Comparison of ENCODE assay signal across 12 cellular contexts in genomic region chr16:84829168-84829965, GRCh38. TPM values are rescaled to one million over a fixed set of nuclear protein-coding genes. Genes with fewer than 3 reads are reported as not detected.
DNase-seq lines count a peak whose midpoint lies in the region; ATAC-seq and TF ChIP-seq lines count a peak whose summit lies in the region.
"Had no signal": no experiment of that assay in that cellular context is flagged by ENCODE, and none has a peak within 500 bp of the region (broad histone marks: within the 10 kb centered on the region; RNA-seq: fewer than 3 reads in every experiment).

No MANE protein-coding gene starts in this region.

- H3K9me3 ChIP-seq in Panc1 (ENCODE audit: control insufficient read depth, insufficient read depth, low read depth, low read length) (no peaks in the 10 kb centered on the region), mucosa of rectum (ENCODE audit: control insufficient read depth in 2 of 2, low read length in 2 of 2) (no peaks in the 10 kb centered on the region), upper lobe of right lung (no peaks in the 10 kb centered on the region)

- in situ Hi-C loops in Panc1 (cut with HindIII; ENCODE audit: low pct_unique_long_range_greater_than_20kb, low sequenced_read_pairs) = no loop called here

- H3K9ac ChIP-seq in mucosa of rectum (ENCODE audit: low read depth in 1 of 2, low read length in 2 of 2) = no peak overlapping the region

- no TSS peak for BruUV-seq in Panc1 (replicated peaks; lab: Mats Ljungman, UMichigan)

- H3K4me1 ChIP-seq in Panc1 (ENCODE audit: control insufficient read depth, insufficient read depth, low read length) (peaks cover 4% of the 10 kb centered on the region), mucosa of rectum (ENCODE audit: control insufficient read depth in 2 of 2, insufficient read depth in 2 of 2, low read length in 2 of 2) (peaks cover 5 to 15% of the 10 kb centered on the region in 2 donors), upper lobe of right lung (peaks cover 25% of the 10 kb centered on the region)

- POLR2A ChIA-PET in Panc1 (lab: Charles Lee) = interaction anchor here (0.7 kb wide), 1 partner anchor 136 kb away, joined by 4 read pairs; no protein-coding TSS in a partner anchor

- H3K27me3 ChIP-seq in Panc1 (ENCODE audit: control insufficient read depth, insufficient read depth, low read length) (no peaks in the 10 kb centered on the region), mucosa of rectum (ENCODE audit: control insufficient read depth in 2 of 2, insufficient read depth in 2 of 2, low read length in 2 of 2) (peaks cover 0 to 7% of the 10 kb centered on the region in 2 donors), upper lobe of right lung (no peaks in the 10 kb centered on the region)

- H3K36me3 ChIP-seq in Panc1 (ENCODE audit: control insufficient read depth, insufficient read depth, low read length) = no peaks in the 10 kb centered on the region
- H3K36me3 ChIP-seq in mucosa of rectum (ENCODE audit: control insufficient read depth in 2 of 2, insufficient read depth in 2 of 2, low read length in 2 of 2) = no peaks in the 10 kb centered on the region
- no peaks in the 10 kb centered on the region for H3K36me3 ChIP-seq in upper lobe of right lung

- TF ChIP-seq CTCF in Panc1 (IDR thresholded peaks at IDR 0.05) (no peak), upper lobe of right lung (IDR thresholded peaks at IDR 0.05) (no peak)

- DNase-seq in Panc1 (ENCODE audit: low read depth, low spot score) (no peak), fibroblast of gingiva (ENCODE audit: low read depth) (peak; percentile 90), upper lobe of right lung (no peak), NCI-H2171 (lab: John Stamatoyannopoulos, UW) (no peak), putamen (ENCODE audit: low spot score) (no peak), NCI-H1436 (lab: John Stamatoyannopoulos, UW) (no peak)
- DNase-seq: activated CD4-positive, alpha-beta T cell treated with anti-CD3 and anti-CD28 coated beads for 1 hour; GOT3; NCI-H774 had no signal

- CTCF ChIA-PET in Panc1 (lab: Charles Lee) = interaction anchor here (0.6 kb wide), 1 partner anchor 143 kb away, joined by 3 read pairs; no protein-coding TSS in a partner anchor

- ATAC-seq in Panc1 = peak; percentile 70
- peak; percentile 12 for ATAC-seq in upper lobe of right lung
- no peak for ATAC-seq in HG03159 (IDR thresholded peaks at IDR 0.05; ENCODE audit: unreplicated experiment)

- no peak overlapping the region for H3K4me3 ChIP-seq in Panc1 (ENCODE audit: low read depth in 2 of 2, low read length in 2 of 2)
- H3K4me3 ChIP-seq in mucosa of rectum (ENCODE audit: low read length in 2 of 2) = no peak overlapping the region
- no peak overlapping the region for H3K4me3 ChIP-seq in upper lobe of right lung

- intact Hi-C loops in Panc1 (cut with micrococcal nuclease; ENCODE audit: unreplicated experiment) (no loop called here), upper lobe of right lung (cut with DNase I) (no loop called here)

- H3K27ac ChIP-seq in Panc1 (ENCODE audit: low read length) = no peak overlapping the region
- peak overlapping the region; percentile 73 to 77 for H3K27ac ChIP-seq in mucosa of rectum (ENCODE audit: low read depth in 2 of 2, low read length in 2 of 2)
- peak overlapping the region; percentile 65 for H3K27ac ChIP-seq in upper lobe of right lung

RNA-seq across cellular contexts. Expression of gene CRISPLD2, which starts 9.6 kb away (rescaled TPM):
- total RNA-seq in Panc1 (2021; ENCODE audit: unreplicated experiment) (12.9 TPM), upper lobe of right lung (61.9 TPM)
- polyA plus RNA-seq in Panc1 (2012; ENCODE audit: insufficient read length) = 5.1 TPM
- total RNA-seq: HT1080 had no signal
